In the genomic region with DNA sequence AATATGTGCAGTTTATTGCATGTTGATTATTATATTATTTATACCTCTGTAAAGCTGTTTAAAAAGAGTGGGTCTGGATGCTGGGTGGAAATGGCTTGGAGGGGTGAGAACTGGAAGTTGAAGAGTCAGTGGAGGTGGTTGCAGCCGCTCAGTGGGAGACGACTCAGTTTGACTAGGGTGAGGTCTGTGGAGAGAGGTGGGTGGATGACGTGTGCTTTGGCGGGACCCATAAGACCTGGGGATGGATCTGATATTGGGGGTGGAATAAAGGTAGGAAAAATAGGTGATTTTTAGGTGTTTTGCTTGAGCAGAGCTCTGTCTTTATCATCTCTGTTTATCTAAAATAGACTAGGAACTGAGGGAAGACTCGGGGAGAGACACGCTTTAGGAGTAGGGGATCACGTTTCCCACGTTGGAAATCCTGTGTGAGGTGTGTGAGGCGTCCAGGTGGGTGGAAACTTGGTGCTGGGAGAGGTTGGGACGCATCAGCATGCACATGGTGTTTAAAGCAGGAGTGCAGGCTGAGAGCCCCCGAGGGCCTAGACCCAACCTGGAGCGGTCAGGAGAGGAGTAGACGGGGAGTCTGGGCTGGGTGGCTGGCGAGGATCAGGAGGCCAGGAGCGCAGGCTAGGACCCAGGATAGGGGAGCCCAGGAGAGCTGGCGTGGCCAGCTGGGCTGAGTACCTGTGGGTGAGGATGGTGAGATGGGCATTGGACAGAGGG, we compare ENCODE assay signal across 23 cellular contexts. TPM values are rescaled to one million over a fixed set of nuclear protein-coding genes. Genes with fewer than 3 reads are reported as not detected.
DNase-seq lines count a peak whose midpoint lies in the region; ATAC-seq and TF ChIP-seq lines count a peak whose summit lies in the region.
"Had no signal": no experiment of that assay in that cellular context is flagged by ENCODE, and none has a peak within 500 bp of the region (broad histone marks: within the 10 kb centered on the region; RNA-seq: fewer than 3 reads in every experiment).

No MANE protein-coding gene starts in this region.

- no peak for TF ChIP-seq CTCF in natural killer cell (IDR thresholded peaks at IDR 0.05)
- TF ChIP-seq CTCF in endodermal cell (conservative IDR thresholded peaks at IDR 0.05) = no peak
- no peak for TF ChIP-seq CTCF in GM13976 (IDR thresholded peaks at IDR 0.05; ENCODE audit: borderline replicate concordance, control extremely low read depth, extremely low read depth, insufficient read depth, missing control alignments)

- no peak for DNase-seq in natural killer cell treated with Interleukin-12 subunit alpha and Interleukin-12 subunit beta and Interleukin-15 and Interleukin-18, amount 100 ng/mL, for 72 hours (ENCODE audit: low spot score)
- DNase-seq in natural killer cell (no peak), endodermal cell (peak; percentile 13), posterior vena cava (ENCODE audit: low spot score) (peak; percentile 66), DMS79 (lab: John Stamatoyannopoulos, UW) (no peak), NCI-H748 (lab: John Stamatoyannopoulos, UW; ENCODE audit: unreplicated experiment) (no peak), GM13976 (ENCODE audit: low spot score) (no peak)
- DNase-seq in stimulated activated naive CD4-positive, alpha-beta T cell (lab: John Stamatoyannopoulos, UW) = no peak
- DNase-seq: GF-D8, GM23248, IMR-90, NCI-H1105, NCI-H146, NCI-H2029 treated with DMSO at 0.1 percent for 48 hours, NCI-H226, NCI-H510A treated with DMSO at 0.1 percent for 48 hours, NCI-H774 had no signal

- H3K4me1 Mint-ChIP-seq in natural killer cell treated with Interleukin-12 subunit alpha and Interleukin-12 subunit beta and Interleukin-15 and Interleukin-18, amount 100 ng/mL, for 72 hours (ENCODE audit: low read depth in 2 of 2) = no peaks in the 10 kb centered on the region
- H3K4me1 Mint-ChIP-seq in natural killer cell = no peaks in the 10 kb centered on the region
- peaks cover 1% of the 10 kb centered on the region for H3K4me1 Mint-ChIP-seq in endodermal cell
- H3K4me1 Mint-ChIP-seq: B cell, CD14-positive monocyte had no signal

- no peaks in the 10 kb centered on the region for H3K36me3 ChIP-seq in endodermal cell (ENCODE audit: control insufficient read depth, insufficient read depth, low read length)
- H3K36me3 ChIP-seq: HAP-1, Peyer's patch, SJSA1 had no signal

- no peaks in the 10 kb centered on the region for H3K9me3 ChIP-seq in endodermal cell (ENCODE audit: control insufficient read depth, low read length)
- H3K9me3 ChIP-seq: HAP-1, Peyer's patch, SJSA1 had no signal

- H3K9ac ChIP-seq in endodermal cell (ENCODE audit: extremely low read depth, low read length, poor library complexity, severe bottlenecking) = no peak overlapping the region
- H3K9ac ChIP-seq: GM23248, KMS-11 had no signal

- H3K27ac Mint-ChIP-seq in natural killer cell treated with Interleukin-12 subunit alpha and Interleukin-12 subunit beta and Interleukin-15 and Interleukin-18, amount 100 ng/mL, for 72 hours = no peak overlapping the region
- no peak overlapping the region for H3K27ac Mint-ChIP-seq in natural killer cell
- no peak overlapping the region for H3K27ac Mint-ChIP-seq in endodermal cell
- H3K27ac Mint-ChIP-seq: B cell, CD14-positive monocyte had no signal

- H3K4me1 ChIP-seq in endodermal cell (ENCODE audit: control insufficient read depth, insufficient read depth, low read length) = no peaks in the 10 kb centered on the region
- H3K4me1 ChIP-seq: HAP-1, Peyer's patch, SJSA1 had no signal

- no peak overlapping the region for H3K4me3 ChIP-seq in endodermal cell (ENCODE audit: low read length)
- H3K4me3 ChIP-seq: GM23248, HAP-1, Peyer's patch, SJSA1 had no signal

- H3K4me3 Mint-ChIP-seq in natural killer cell treated with Interleukin-12 subunit alpha and Interleukin-12 subunit beta and Interleukin-15 and Interleukin-18, amount 100 ng/mL, for 72 hours = no peak overlapping the region
- H3K4me3 Mint-ChIP-seq in natural killer cell (no peak overlapping the region), endodermal cell (no peak overlapping the region)
- H3K4me3 Mint-ChIP-seq: B cell, CD14-positive monocyte had no signal

- H3K27ac ChIP-seq in endodermal cell (ENCODE audit: low read depth, low read length) = no peak overlapping the region
- H3K27ac ChIP-seq: GM23248, KMS-11, Peyer's patch, SJSA1 had no signal

- 90% methylated on average over 10 to 16 of the region's 16 CpGs for WGBS in endodermal cell (ENCODE audit: insufficient coverage in 1 of 2, insufficient read length in 1 of 2), 2 experiments

- in situ Hi-C loops in GM13976 (cut with MboI; ENCODE audit: low sequenced_read_pairs, unreplicated experiment) = no loop called here

- H3K9me3 Mint-ChIP-seq in natural killer cell treated with Interleukin-12 subunit alpha and Interleukin-12 subunit beta and Interleukin-15 and Interleukin-18, amount 100 ng/mL, for 72 hours = no peaks in the 10 kb centered on the region
- H3K9me3 Mint-ChIP-seq in natural killer cell (no peaks in the 10 kb centered on the region), endodermal cell (no peaks in the 10 kb centered on the region)
- H3K9me3 Mint-ChIP-seq: CD14-positive monocyte had no signal

- H3K36me3 Mint-ChIP-seq in natural killer cell treated with Interleukin-12 subunit alpha and Interleukin-12 subunit beta and Interleukin-15 and Interleukin-18, amount 100 ng/mL, for 72 hours = no peaks in the 10 kb centered on the region
- H3K36me3 Mint-ChIP-seq in natural killer cell = no peaks in the 10 kb centered on the region
- H3K36me3 Mint-ChIP-seq in endodermal cell (ENCODE audit: low read depth) = no peaks in the 10 kb centered on the region

- H3K27me3 Mint-ChIP-seq in natural killer cell treated with Interleukin-12 subunit alpha and Interleukin-12 subunit beta and Interleukin-15 and Interleukin-18, amount 100 ng/mL, for 72 hours = no peaks in the 10 kb centered on the region
- H3K27me3 Mint-ChIP-seq in natural killer cell (ENCODE audit: low read depth in 2 of 2) (no peaks in the 10 kb centered on the region), endodermal cell (ENCODE audit: insufficient read depth) (no peaks in the 10 kb centered on the region)
- H3K27me3 Mint-ChIP-seq: B cell had no signal

- intact Hi-C loops in natural killer cell (cut with micrococcal nuclease) = no loop called here
- intact Hi-C loops in posterior vena cava (cut with DNase I) = no loop called here

- H3K27me3 ChIP-seq in endodermal cell (ENCODE audit: control insufficient read depth, insufficient read depth, low read length, poor library complexity, severe bottlenecking) = no peaks in the 10 kb centered on the region
- H3K27me3 ChIP-seq: Peyer's patch, SJSA1 had no signal

- ATAC-seq in natural killer cell treated with Interleukin-12 subunit alpha and Interleukin-12 subunit beta and Interleukin-15 and Interleukin-18, amount 100 ng/mL, for 72 hours = peak; percentile 5 to 50
- no peak for ATAC-seq in natural killer cell

RNA-seq across cellular contexts. Expression of a gene that starts 17.2 kb away (rescaled TPM):
- total RNA-seq in natural killer cell treated with Interleukin-12 subunit alpha and Interleukin-12 subunit beta and Interleukin-15 and Interleukin-18, amount 100 ng/mL, for 72 hours = 1 to 10 TPM; 2.0 to 4.5 TPM
- 1 to 10 TPM; 3.5 to 4.4 (median 4.1) TPM for total RNA-seq in natural killer cell
- 10 to 100 TPM in 1 of 2 donors, 1 to 10 TPM in 1; 6.5 to 11.8 TPM for total RNA-seq in endodermal cell
- 6.3 TPM for polyA plus RNA-seq in endodermal cell (2013, experiment 1 of 2)
- 6.3 TPM for polyA plus RNA-seq in endodermal cell (2013, experiment 2 of 2)
- total RNA-seq in posterior vena cava = 1 to 10 TPM; 2.8 to 3.0 TPM

RNA-seq across cellular contexts. Expression of a gene that starts 39.3 kb away (rescaled TPM):
- total RNA-seq in natural killer cell treated with Interleukin-12 subunit alpha and Interleukin-12 subunit beta and Interleukin-15 and Interleukin-18, amount 100 ng/mL, for 72 hours = 100 to 1,000 TPM in 1 of 2 donors, 10 to 100 TPM in 1; 85.4 to 130 TPM
- 100 to 1,000 TPM; 101 to 115 (median 102) TPM for total RNA-seq in natural killer cell
- 10 to 100 TPM; 63.1 to 67.5 TPM for total RNA-seq in endodermal cell
- 92.4 TPM for polyA plus RNA-seq in endodermal cell (2013, experiment 1 of 2)
- 91.0 TPM for polyA plus RNA-seq in endodermal cell (2013, experiment 2 of 2)
- total RNA-seq in posterior vena cava = 10 to 100 TPM; 45.3 to 54.6 TPM

Comparison
In these comparisons a context has a peak if more than half of its experiments do, and no peak if none do; other contexts are left out.
1. ATAC-seq: peak in natural killer cell treated with Interleukin-12 subunit alpha and Interleukin-12 subunit beta and Interleukin-15 and Interleukin-18, amount 100 ng/mL, for 72 hours (2 of 2); none in natural killer cell (0 of 3).
2. DNase-seq: peak in endodermal cell (single experiment) and posterior vena cava (single experiment); none in natural killer cell treated with Interleukin-12 subunit alpha and Interleukin-12 subunit beta and Interleukin-15 and Interleukin-18, amount 100 ng/mL, for 72 hours (single experiment), natural killer cell (single experiment), DMS79 (single experiment), NCI-H748 (single experiment), stimulated activated naive CD4-positive, alpha-beta T cell (0 of 6) and GM13976 (single experiment).